Comparison of ENCODE assay signal across 8 cellular contexts in genomic region chr4:138182838-138183426, GRCh38. TPM values are rescaled to one million over a fixed set of nuclear protein-coding genes. Genes with fewer than 3 reads are reported as not detected.
DNase-seq lines count a peak whose midpoint lies in the region; ATAC-seq, FAIRE-seq and TF ChIP-seq lines count a peak whose summit lies in the region.

No MANE protein-coding gene starts in this region.

- H2BK12ac ChIP-seq in H9 (ENCODE audit: insufficient read length, low read depth, low read length): no peak overlapping the region

- WGBS in H9 (ENCODE audit: extremely low coverage, insufficient read length, low lambda C conversion rate): no CpG with 5 or more reads among the region's 6 CpGs

- H2BK20ac ChIP-seq in H9 (ENCODE audit: low read depth, low read length, poor library complexity, severe bottlenecking): no peak overlapping the region

- no peak overlapping the region for H4K5ac ChIP-seq in H9 (ENCODE audit: insufficient read length, low read depth, low read length)

- H3K36me3 Mint-ChIP-seq in H9 (ENCODE audit: insufficient read depth in 1 of 3, low read depth in 3 of 3): peaks cover 16 to 38% (median 27%) of the 10 kb centered on the region in 3 experiments; a peak in 6 of 7 replicates
- no peaks in the 10 kb centered on the region for H3K36me3 Mint-ChIP-seq in CD8-positive, alpha-beta memory T cell

- H3K79me2 ChIP-seq in H9 (ENCODE audit: insufficient read depth, low read length): no peaks in the 10 kb centered on the region

- H3K56ac ChIP-seq in H9 (ENCODE audit: insufficient read length, low read depth, low read length): no peak overlapping the region

- no peak for FAIRE-seq in bronchial epithelial cell (lab: Jason Lieb, UNC)

- peaks cover 11% of the 10 kb centered on the region for H3K36me3 ChIP-seq in bronchial epithelial cell (ENCODE audit: control insufficient read depth, insufficient read depth, low read length)
- H3K36me3 ChIP-seq in CD8-positive, alpha-beta memory T cell (ENCODE audit: insufficient read depth, low read length): no peaks in the 10 kb centered on the region

- no peaks in the 10 kb centered on the region for H3K9me3 Mint-ChIP-seq in H9
- peaks cover 0 to 5% (median 0%) of the 10 kb centered on the region in 5 donors for H3K9me3 Mint-ChIP-seq in CD8-positive, alpha-beta memory T cell

- H2AFZ ChIP-seq in H9 (ENCODE audit: low read length): no peak overlapping the region

- no peaks in the 10 kb centered on the region for H3K27me3 Mint-ChIP-seq in H9 (ENCODE audit: low read depth)
- H3K27me3 Mint-ChIP-seq in CD8-positive, alpha-beta memory T cell: no peaks in the 10 kb centered on the region

- H3K4me1 Mint-ChIP-seq in H9: peaks cover 12 to 21% of the 10 kb centered on the region in 2 experiments
- H3K4me1 Mint-ChIP-seq in CD8-positive, alpha-beta memory T cell: no peaks in the 10 kb centered on the region

- no peak overlapping the region for H4K91ac ChIP-seq in H9 (ENCODE audit: insufficient read length, low read depth, low read length)

- peak overlapping the region; percentile 36 to 93 (median 49); a peak in 5 of 7 replicates for H3K27ac Mint-ChIP-seq in H9
- H3K27ac Mint-ChIP-seq in CD8-positive, alpha-beta memory T cell: no peak overlapping the region

- H3K4me3 ChIP-seq in bronchial epithelial cell (ENCODE audit: low read depth, low read length): no peak overlapping the region
- no peak overlapping the region for H3K4me3 ChIP-seq in CD8-positive, alpha-beta memory T cell (ENCODE audit: low read length)

- H3K14ac ChIP-seq in H9 (ENCODE audit: insufficient read depth, low read length): no peak overlapping the region

- no peak overlapping the region for H2BK15ac ChIP-seq in H9 (ENCODE audit: low read depth, low read length)

- no peak overlapping the region for H3K4me2 ChIP-seq in H9 (ENCODE audit: insufficient read depth, insufficient read length, low read length)

- no peak overlapping the region for H3K4me3 Mint-ChIP-seq in H9
- H3K4me3 Mint-ChIP-seq in CD8-positive, alpha-beta memory T cell: no peak overlapping the region

- H3K9me3 ChIP-seq in H9 (ENCODE audit: control insufficient read depth, low read depth, low read length): no peaks in the 10 kb centered on the region
- H3K9me3 ChIP-seq in CD8-positive, alpha-beta memory T cell (ENCODE audit: low read length): no peaks in the 10 kb centered on the region

- no peak overlapping the region for H2BK120ac ChIP-seq in H9 (ENCODE audit: low read depth, low read length, poor library complexity, severe bottlenecking)

- TF ChIP-seq CTCF in H9 (conservative IDR thresholded peaks at IDR 0.05): peak; percentile 82
- TF ChIP-seq CTCF in bronchial epithelial cell (IDR thresholded peaks at IDR 0.05; ENCODE audit: insufficient read depth, low read length, severe bottlenecking): peak; percentile 43

- H4K20me1 ChIP-seq in H9 (ENCODE audit: control insufficient read depth, insufficient read depth, insufficient read length): no peaks in the 10 kb centered on the region

- no peak overlapping the region for H3K27ac ChIP-seq in H9 (ENCODE audit: insufficient read length, low read depth, low read length)
- no peak overlapping the region for H3K27ac ChIP-seq in CD8-positive, alpha-beta memory T cell (ENCODE audit: low read depth, low read length)

- H3K79me1 ChIP-seq in H9 (ENCODE audit: insufficient read depth, low read depth, low read length, poor library complexity, severe bottlenecking): no peaks in the 10 kb centered on the region

- ATAC-seq in left lobe of liver: peak; percentile 86
- no peak for ATAC-seq in HG03460 (IDR thresholded peaks at IDR 0.05; ENCODE audit: unreplicated experiment)

- no peak overlapping the region for H3K23ac ChIP-seq in H9 (ENCODE audit: insufficient read length, low read depth, low read length)

- no peak overlapping the region for H3T11ph ChIP-seq in H9 (ENCODE audit: low read length)

- peaks cover 2% of the 10 kb centered on the region; the same call in 1 of the 2 replicates for H3K4me1 ChIP-seq in H9 (ENCODE audit: insufficient read depth, low read length)
- H3K4me1 ChIP-seq in CD8-positive, alpha-beta memory T cell (ENCODE audit: insufficient read depth, low read length): no peaks in the 10 kb centered on the region

- DNase-seq in GM03348 (ENCODE audit: low spot score) (peak; percentile 44), H9 (no peak), NCI-H2227 (lab: John Stamatoyannopoulos, UW; ENCODE audit: unreplicated experiment) (peak; percentile 59), bronchial epithelial cell (ENCODE audit: low read depth) (peak; percentile 74), left lobe of liver (ENCODE audit: low spot score) (no peak), T-helper 9 cell (no peak)
- DNase-seq in CD8-positive, alpha-beta memory T cell: no peak

- no peak overlapping the region for H2BK5ac ChIP-seq in H9 (ENCODE audit: insufficient read length, low read length)

- POLR2A ChIA-PET in CD8-positive, alpha-beta memory T cell (lab: Charles Lee): no interaction called here

- no peaks in the 10 kb centered on the region for H3K23me2 ChIP-seq in H9 (ENCODE audit: insufficient read length, low read depth, low read length, poor library complexity, severe bottlenecking)

- H3K9ac ChIP-seq in H9 (ENCODE audit: extremely low read depth, insufficient read length, low read length): peak overlapping the region; percentile 41

- H3K27me3 ChIP-seq in H9 (ENCODE audit: insufficient read depth, low read length) (no peaks in the 10 kb centered on the region), bronchial epithelial cell (ENCODE audit: control insufficient read depth, insufficient read depth, low read length) (no peaks in the 10 kb centered on the region)
- no peaks in the 10 kb centered on the region for H3K27me3 ChIP-seq in CD8-positive, alpha-beta memory T cell (ENCODE audit: insufficient read depth, low read length, poor library complexity, severe bottlenecking)

- no peak overlapping the region for H2AK5ac ChIP-seq in H9 (ENCODE audit: insufficient read length, low read length)

- no peak overlapping the region for H4K8ac ChIP-seq in H9 (replicated peaks; ENCODE audit: insufficient read length, low read depth, low read length)

- no peak overlapping the region for H3K18ac ChIP-seq in H9 (ENCODE audit: insufficient read length, low read depth, low read length)

- CTCF ChIA-PET in CD8-positive, alpha-beta memory T cell (lab: Charles Lee): no interaction called here

- H3K4ac ChIP-seq in H9 (ENCODE audit: low read depth, low read length): no peak overlapping the region

RNA-seq across cellular contexts. Expression of gene SLC7A11, which starts 59.2 kb away (rescaled TPM):
- total RNA-seq in H9 (2021) (19.3 and 19.8 TPM in 2 replicates), bronchial epithelial cell (126 and 129 TPM in 2 replicates), left lobe of liver (0.13 TPM)
- 1 to 10 TPM in 1 of 2 experiments, under 1 TPM in 1; 0.77 to 1.5 TPM for total RNA-seq in CD8-positive, alpha-beta memory T cell
- polyA plus RNA-seq in CD8-positive, alpha-beta memory T cell: not detected

Comparison
In these comparisons a context has a peak if more than half of its experiments do, and no peak if none do; other contexts are left out.
1. DNase-seq: peak in GM03348 (single experiment), NCI-H2227 (single experiment) and bronchial epithelial cell (single experiment); none in H9 (single experiment), left lobe of liver (single experiment), T-helper 9 cell (single experiment) and CD8-positive, alpha-beta memory T cell (0 of 5).
2. H3K27ac Mint-ChIP-seq: peak in H9 (3 of 3); none in CD8-positive, alpha-beta memory T cell (0 of 8).